In the genomic region with DNA sequence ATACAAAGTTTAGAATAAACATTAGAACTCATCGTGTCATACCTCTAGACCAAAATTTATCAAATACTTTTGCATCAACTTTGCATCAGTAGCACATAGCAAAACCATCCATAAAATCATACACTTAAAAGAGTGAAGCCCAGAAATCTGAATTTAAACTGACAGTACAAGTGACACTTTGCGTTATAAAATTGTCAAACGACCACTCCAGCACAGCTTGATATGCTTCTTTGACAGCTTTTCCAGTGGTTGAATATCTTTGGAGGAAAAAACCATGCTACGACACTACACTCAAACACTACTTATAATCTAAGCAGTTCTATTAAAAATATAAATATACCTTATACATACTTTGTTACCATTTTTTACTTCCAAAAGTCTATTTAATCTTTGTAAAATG, we compare ENCODE assay signal across 25 cellular contexts.
"Had no signal": no experiment of that assay in that cellular context is flagged by ENCODE, and none has a peak within 500 bp of the region (broad histone marks: within the 10 kb centered on the region; RNA-seq: fewer than 3 reads in every experiment).

No MANE protein-coding gene starts in this region.

- H3K27ac ChIP-seq: stomach, suprapubic skin, testis, thoracic aorta, thyroid gland, tibial artery, tibial nerve, transverse colon, upper lobe of left lung, upper lobe of right lung, uterus, vagina had no signal

- H3K27me3 ChIP-seq: stomach, suprapubic skin, testis, thyroid gland, tibial artery, tibial nerve, transverse colon, upper lobe of left lung, upper lobe of right lung, uterus, vagina had no signal

- H3K4me1 ChIP-seq: stomach, suprapubic skin, testis, thyroid gland, tibial artery, tibial nerve, transverse colon, upper lobe of left lung, upper lobe of right lung, uterus, vagina had no signal

- DNase-seq: stimulated activated CD4-positive, alpha-beta T cell treated with anti-CD3 and anti-CD28 coated beads, Interleukin-2, amount 100 ng/mL, for 48 hours; stimulated activated CD4-positive, alpha-beta T cell treated with anti-CD3 and anti-CD28 coated beads, Interleukin-4, amount 100 ng/mL, for 1 hour; stimulated activated CD4-positive, alpha-beta T cell treated with anti-CD3 and anti-CD28 coated beads, Interleukin-4, amount 100 ng/mL, for 24 hours; stimulated activated CD4-positive, alpha-beta T cell treated with anti-CD3 and anti-CD28 coated beads, Interleukin-4, amount 100 ng/mL, for 4 hours; stimulated activated CD8-positive, alpha-beta memory T cell treated with anti-CD3 and anti-CD28 coated beads, Interleukin-4, amount 100 ng/mL, for 48 hours; stimulated activated naive B cell treated with anti-CD40 and anti-IgM and Interleukin-4, amounts not matched to agents 10 μg/mL and 1 μg/mL and 100 μg/mL, for 72 hours; stimulated activated naive CD4-positive, alpha-beta T cell; stimulated activated naive CD4-positive, alpha-beta T cell treated with Interleukin-2 at 50 U/mL for 16 hours; stimulated activated naive CD8-positive, alpha-beta T cell treated with anti-CD3 and anti-CD28 coated beads, Interleukin-15, amount 100 ng/mL, for 72 hours; stimulated activated naive CD8-positive, alpha-beta T cell treated with anti-CD3 and anti-CD28 coated beads, Interleukin-15, Interleukin-2, amounts not matched to agents 100 U/mL and 50 U/mL, for 24 hours; stomach; substantia nigra; testis; thyroid gland; tibial artery; transverse colon; trophoblast cell; upper lobe of left lung; upper lobe of right lung; uterus had no signal

- H3K36me3 ChIP-seq: stomach, suprapubic skin, thoracic aorta, thyroid gland, tibial artery, tibial nerve, transverse colon, upper lobe of left lung, upper lobe of right lung, uterus, vagina had no signal

- FAIRE-seq: urothelium cell line had no signal

- H3K9me3 ChIP-seq: stomach, suprapubic skin, testis, thoracic aorta, thyroid gland, tibial artery, tibial nerve, upper lobe of left lung, upper lobe of right lung, uterus, vagina had no signal

- H3K4me3 ChIP-seq: stomach, suprapubic skin, testis, thoracic aorta, thyroid gland, tibial artery, tibial nerve, transverse colon, upper lobe of left lung, upper lobe of right lung, uterus, vagina had no signal
